Comparison of ENCODE assay signal across 9 cellular contexts in the genomic region with DNA sequence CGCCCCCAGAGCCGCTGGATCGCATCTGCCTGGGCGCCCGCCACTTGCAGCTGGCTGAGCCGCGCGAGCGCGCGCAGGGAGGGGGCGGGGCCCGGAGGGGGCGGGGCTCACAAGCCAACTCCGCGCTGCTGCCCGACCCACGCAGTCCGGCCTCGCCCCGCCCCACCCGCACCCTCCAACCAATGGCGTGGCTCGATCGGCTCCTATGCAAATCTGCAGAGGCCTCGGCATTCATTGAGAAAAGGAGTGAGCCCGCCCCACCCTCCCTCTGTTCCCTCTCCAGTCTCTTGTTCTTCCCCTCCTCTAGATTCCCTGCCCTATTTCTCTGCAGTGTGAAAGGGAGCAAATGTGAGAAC. TPM values are rescaled to one million over a fixed set of nuclear protein-coding genes. Genes with fewer than 3 reads are reported as not detected.
DNase-seq lines count a peak whose midpoint lies in the region; ATAC-seq and TF ChIP-seq lines count a peak whose summit lies in the region.
"Had no signal": no experiment of that assay in that cellular context is flagged by ENCODE, and none has a peak within 500 bp of the region (broad histone marks: within the 10 kb centered on the region; RNA-seq: fewer than 3 reads in every experiment).

A gene (minus strand): TSS at position 27 of the 356 bp plus-strand sequence. CDS start 927 bp downstream, outside the sequence.

- no peak for TF ChIP-seq POLR2A in body of pancreas (IDR thresholded peaks at IDR 0.05)

- ATAC-seq in body of pancreas (peak; percentile 96), GM19395 (IDR thresholded peaks at IDR 0.05; ENCODE audit: unreplicated experiment) (no peak), HG03378 (IDR thresholded peaks at IDR 0.05; ENCODE audit: unreplicated experiment) (no peak)

- no peak within 1 kb of the TSS for H3K27ac ChIP-seq in body of pancreas

- WGBS in body of pancreas, 2 donors = 0 to 1% methylated on average over 14 to 23 of the region's 27 CpGs

- TF ChIP-seq CTCF in body of pancreas (IDR thresholded peaks at IDR 0.05) = no peak

- H3K4me1 ChIP-seq in body of pancreas = peaks cover 23% of the 10 kb centered on the region

- H3K27me3 ChIP-seq in body of pancreas = peaks cover 0 to 14% of the 10 kb centered on the region in 2 donors

- DNase-seq in GM04504 (ENCODE audit: low read depth) = peak; percentile 28
- DNase-seq in NCI-H1417 treated with DMSO at 0.1 percent for 48 hours (lab: John Stamatoyannopoulos, UW) = peak; percentile 89
- DNase-seq in T-helper 9 cell = peak; percentile 19
- peak; percentile 88 to 95 (median 92) for DNase-seq in body of pancreas
- DNase-seq in skeletal muscle cell (ENCODE audit: low read depth) = peak; percentile 55

- intact Hi-C loops in body of pancreas (cut with DNase I) = no loop called here

- no peaks in the 10 kb centered on the region for H3K9me3 ChIP-seq in body of pancreas

- no peaks in the 10 kb centered on the region for H3K36me3 ChIP-seq in body of pancreas (replicated peaks in 1 of 2; ENCODE audit: insufficient read depth in 1 of 2, low read depth in 2 of 2)

- H3K4me3 ChIP-seq in body of pancreas (no peak within 1 kb of the TSS), iPS-11a (ENCODE audit: low read depth, low read length) (peak within 1 kb of the TSS; percentile 37), skeletal muscle cell (ENCODE audit: low read depth, low read length) (peak within 1 kb of the TSS; percentile 46)

RNA-seq across cellular contexts. Expression of the gene that starts here (rescaled TPM):
- under 1 TPM; under 0.01 to 0.26 TPM for total RNA-seq in body of pancreas
- total RNA-seq: activated CD8-positive, alpha-beta memory T cell treated with anti-CD3 and anti-CD28 coated beads for 36 hours had no signal

Comparison
In these comparisons a context has a peak if more than half of its experiments do, and no peak if none do; other contexts are left out.
1. Peak in DNase-seq and ATAC-seq in body of pancreas; RNA of the gene not detected or under 1 TPM.
2. DNase-seq: peak in every context shown above with its lines; median percentile 92 in body of pancreas; 89 in NCI-H1417 treated with DMSO at 0.1 percent for 48 hours; 55 in skeletal muscle cell; 28 in GM04504; 19 in T-helper 9 cell.
3. H3K4me3 ChIP-seq: peak in iPS-11a (single experiment) and skeletal muscle cell (single experiment); none in body of pancreas (0 of 2).